In genomic region chr1:21743476-21743875, GRCh38 we compare ENCODE assay signal across 27 cellular contexts.
"Had no signal": no experiment of that assay in that cellular context is flagged by ENCODE, and none has a peak within 500 bp of the region (broad histone marks: within the 10 kb centered on the region; RNA-seq: fewer than 3 reads in every experiment).

No MANE protein-coding gene starts in this region.

- H3K9me3 Mint-ChIP-seq: activated CD4-positive, alpha-beta memory T cell treated with anti-CD3 and anti-CD28 coated beads, Interleukin-2, amount 10 ng/mL, durations not matched to agents 7 days and 5 days; activated naive CD4-positive, alpha-beta T cell treated with anti-CD3 and anti-CD28 coated beads, Interleukin-2, amount 10 ng/mL, durations not matched to agents 7 days and 5 days; central memory CD8-positive, alpha-beta T cell had no signal

- H3K27ac ChIP-seq: ascending aorta, cardiac muscle cell, WERI-Rb-1 had no signal

- H3K27ac Mint-ChIP-seq: activated CD4-positive, alpha-beta memory T cell treated with anti-CD3 and anti-CD28 coated beads, Interleukin-2, amount 10 ng/mL, durations not matched to agents 7 days and 5 days had no signal

- H3K27me3 Mint-ChIP-seq: activated CD4-positive, alpha-beta memory T cell treated with anti-CD3 and anti-CD28 coated beads, Interleukin-2, amount 10 ng/mL, durations not matched to agents 7 days and 5 days; activated naive CD4-positive, alpha-beta T cell treated with anti-CD3 and anti-CD28 coated beads, Interleukin-2, amount 10 ng/mL, durations not matched to agents 7 days and 5 days; central memory CD8-positive, alpha-beta T cell had no signal

- H3K4me1 ChIP-seq: ascending aorta had no signal

- H3K27me3 ChIP-seq: ascending aorta, cardiac muscle cell had no signal

- DNase-seq: activated CD4-positive, alpha-beta memory T cell treated with anti-CD3 and anti-CD28 coated beads, Interleukin-2, amount 10 ng/mL, durations not matched to agents 7 days and 5 days; activated CD4-positive, alpha-beta T cell treated with anti-CD3 and anti-CD28 coated beads for 1 hour; activated CD4-positive, alpha-beta T cell treated with anti-CD3 and anti-CD28 coated beads for 48 hours; activated CD4-positive, CD25-positive, alpha-beta regulatory T cell; activated CD8-positive, alpha-beta memory T cell treated with anti-CD3 and anti-CD28 coated beads, Interleukin-2, amount 50 U/mL, for 48 hours; activated effector memory CD4-positive, alpha-beta T cell treated with Interleukin-2 at 50 U/mL for 16 hours; activated naive CD4-positive, alpha-beta T cell treated with anti-CD3 and anti-CD28 coated beads, Interleukin-2, amount 10 ng/mL, durations not matched to agents 7 days and 5 days; activated T-cell treated with anti-CD3 and anti-CD28 coated beads, Interleukin-2, amount 50 U/mL, for 48 hours; amygdala; Karpas-422; KBM-7; NCI-H1105; NCI-H1417 treated with DMSO at 0.1 percent for 48 hours; NCI-H187 treated with DMSO at 0.1 percent for 48 hours; NCI-H2081; NCI-H2171 treated with DMSO at 0.1 percent for 48 hours; NCI-H345; NCI-H524 treated with DMSO at 0.1 percent for 48 hours; OCI-M1; Right ventricle myocardium superior; SW 1271; T-helper 1 cell; T1000; WERI-Rb-1 had no signal

- H3K4me3 ChIP-seq: ascending aorta, cardiac muscle cell had no signal

- H3K4me1 Mint-ChIP-seq: central memory CD8-positive, alpha-beta T cell had no signal

- H3K9me3 ChIP-seq: ascending aorta had no signal

- H3K4me3 Mint-ChIP-seq: activated CD4-positive, alpha-beta memory T cell treated with anti-CD3 and anti-CD28 coated beads, Interleukin-2, amount 10 ng/mL, durations not matched to agents 7 days and 5 days; activated naive CD4-positive, alpha-beta T cell treated with anti-CD3 and anti-CD28 coated beads, Interleukin-2, amount 10 ng/mL, durations not matched to agents 7 days and 5 days; central memory CD8-positive, alpha-beta T cell had no signal
